In the genomic region with DNA sequence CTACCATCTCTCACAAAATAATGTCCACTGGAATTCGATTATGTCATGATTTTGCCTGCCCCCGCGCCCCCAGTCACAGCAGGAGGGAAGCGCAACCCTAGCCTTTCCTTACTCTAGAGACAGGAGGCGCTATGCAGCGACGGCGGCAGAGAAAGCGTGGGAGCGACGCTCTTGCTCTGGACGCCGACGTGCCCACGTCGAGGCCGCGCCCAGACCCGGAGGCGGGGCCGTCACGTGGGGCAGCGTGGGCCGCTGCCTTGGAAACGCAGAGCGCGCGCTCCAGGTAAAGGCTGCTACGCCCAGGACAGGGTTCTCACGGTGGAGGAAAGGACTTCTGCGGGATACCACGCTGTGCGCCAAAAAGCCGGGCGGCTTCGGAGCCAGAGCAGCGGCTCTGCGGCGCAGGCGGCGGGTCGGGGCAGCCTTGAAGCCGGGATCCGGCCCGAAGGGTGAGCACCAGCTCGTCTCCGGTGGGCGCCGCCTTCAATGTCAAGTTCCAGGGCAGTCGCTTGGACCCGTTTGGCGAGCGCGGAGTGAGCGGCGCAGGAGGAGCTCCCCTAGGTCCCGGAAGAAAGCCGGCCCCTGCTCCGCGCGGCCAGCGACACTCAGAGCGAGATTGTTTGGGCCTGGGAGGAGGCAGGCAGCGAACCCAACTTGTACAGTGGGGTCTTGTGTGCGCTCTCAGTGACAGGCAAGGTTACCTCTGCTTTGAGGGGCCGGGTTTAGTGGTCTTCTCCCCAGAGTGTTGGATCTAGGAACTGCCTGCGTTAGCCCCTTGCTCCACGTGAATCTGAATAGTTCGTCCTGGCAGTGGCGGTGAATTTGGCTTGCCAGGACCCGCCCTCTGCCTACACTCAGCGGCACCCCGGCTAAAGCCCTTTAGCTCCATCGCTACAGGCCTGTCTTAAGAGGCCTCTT, we compare ENCODE assay signal across 9 cellular contexts.
DNase-seq lines count a peak whose midpoint lies in the region; ATAC-seq, FAIRE-seq and TF ChIP-seq lines count a peak whose summit lies in the region.
"Had no signal": no experiment of that assay in that cellular context is flagged by ENCODE, and none has a peak within 500 bp of the region (broad histone marks: within the 10 kb centered on the region; RNA-seq: fewer than 3 reads in every experiment).

No MANE protein-coding gene starts in this region.

- H3K36me3 ChIP-seq in keratinocyte (ENCODE audit: control insufficient read depth in 2 of 2, extremely low read depth in 1 of 2, insufficient read depth in 2 of 2, low read length in 2 of 2), result no peaks in the 10 kb centered on the region

- no peak for FAIRE-seq in keratinocyte (lab: Jason Lieb, UNC)
- FAIRE-seq: colon had no signal

- H4K20me1 ChIP-seq in keratinocyte (ENCODE audit: control insufficient read depth, extremely low read depth, insufficient read depth, low read length), result no peaks in the 10 kb centered on the region

- peak overlapping the region; percentile 83 for H3K27ac ChIP-seq in keratinocyte (ENCODE audit: control insufficient read depth, insufficient read depth, low read length)

- DNase-seq in AG20443 (ENCODE audit: low spot score), result peak; percentile 98
- peak; percentile 70 for DNase-seq in NCI-H226
- peak; percentile 92 for DNase-seq in cerebellum (ENCODE audit: low spot score)
- DNase-seq in keratinocyte (ENCODE audit: low read depth, low spot score), result peak; percentile 32
- DNase-seq in stimulated activated CD4-positive, alpha-beta T cell treated with anti-CD3 and anti-CD28 coated beads, Interleukin-12 subunit alpha, Interleukin-12 subunit beta, amount 100 ng/mL, for 48 hours (ENCODE audit: low read depth in 2 of 3, low spot score in 1 of 3), result peak; percentile 73 to 84 (median 76)

- H3K4me1 ChIP-seq in keratinocyte (ENCODE audit: control insufficient read depth, extremely low read depth, insufficient read depth, low read length), result peaks cover 15% of the 10 kb centered on the region

- H3K9me3 ChIP-seq in keratinocyte (ENCODE audit: control insufficient read depth, low read depth, low read length), result no peaks in the 10 kb centered on the region

- ATAC-seq in GM19025 (IDR thresholded peaks at IDR 0.05; ENCODE audit: low read depth, unreplicated experiment) (peak; percentile 95), HG03280 (IDR thresholded peaks at IDR 0.05; ENCODE audit: unreplicated experiment) (peak; percentile 95)
- ATAC-seq in activated CD4-positive, CD25-positive, alpha-beta regulatory T cell treated with anti-CD3 and anti-CD28 coated beads, Interleukin-2, amount 50 U/mL, for 24 hours, result peak; percentile 94 to 96

- peak; percentile 84 to 95 (median 91) for TF ChIP-seq CTCF in keratinocyte (optimal IDR thresholded peaks at IDR 0.05 in 1 of 3, IDR thresholded peaks at IDR 0.05 in 1 of 3, conservative IDR thresholded peaks at IDR 0.05 in 1 of 3; ENCODE audit: extremely low read depth in 1 of 3, insufficient read depth in 2 of 3, low read length in 3 of 3)

- no peaks in the 10 kb centered on the region for H3K27me3 ChIP-seq in keratinocyte (ENCODE audit: control insufficient read depth, extremely low read depth, insufficient read depth, low read length)

- peak overlapping the region; percentile 90 for H3K4me2 ChIP-seq in keratinocyte (ENCODE audit: control insufficient read depth, extremely low read depth, insufficient read depth, low read depth, low read length)

- H2AFZ ChIP-seq in keratinocyte (ENCODE audit: control insufficient read depth, low read length), result peak overlapping the region; percentile 98

- no peaks in the 10 kb centered on the region for H3K9me1 ChIP-seq in keratinocyte (ENCODE audit: control insufficient read depth, extremely low read depth, insufficient read depth, low read length)

- peak overlapping the region; percentile 76 to 97 (median 94) for H3K4me3 ChIP-seq in keratinocyte (ENCODE audit: control insufficient read depth in 2 of 3, extremely low read depth in 1 of 3, insufficient read depth in 2 of 3, low read depth in 1 of 3, low read length in 3 of 3)

- peaks cover 23% of the 10 kb centered on the region for H3K79me2 ChIP-seq in keratinocyte (ENCODE audit: control insufficient read depth, insufficient read depth, low read length)

- dilution Hi-C loops in keratinocyte (cut with MboI; ENCODE audit: extremely low pct_ligation_motif_present, low sequenced_read_pairs), result no loop called here

- peak overlapping the region; percentile 95 for H3K9ac ChIP-seq in keratinocyte (ENCODE audit: control insufficient read depth, extremely low read depth, insufficient read depth, low read length)

Comparison
In these comparisons a context has a peak if more than half of its experiments do, and no peak if none do; other contexts are left out.
1. Peak in every context shown above with its lines: DNase-seq, ATAC-seq, H3K4me3 ChIP-seq and H3K27ac ChIP-seq.
2. DNase-seq: peak in every context shown above with its lines; median percentile 98 in AG20443; 92 in cerebellum; 76 in stimulated activated CD4-positive, alpha-beta T cell treated with anti-CD3 and anti-CD28 coated beads, Interleukin-12 subunit alpha, Interleukin-12 subunit beta, amount 100 ng/mL, for 48 hours; 70 in NCI-H226; 32 in keratinocyte.